25 cellular contexts compared by ENCODE assay signal in the genomic region with DNA sequence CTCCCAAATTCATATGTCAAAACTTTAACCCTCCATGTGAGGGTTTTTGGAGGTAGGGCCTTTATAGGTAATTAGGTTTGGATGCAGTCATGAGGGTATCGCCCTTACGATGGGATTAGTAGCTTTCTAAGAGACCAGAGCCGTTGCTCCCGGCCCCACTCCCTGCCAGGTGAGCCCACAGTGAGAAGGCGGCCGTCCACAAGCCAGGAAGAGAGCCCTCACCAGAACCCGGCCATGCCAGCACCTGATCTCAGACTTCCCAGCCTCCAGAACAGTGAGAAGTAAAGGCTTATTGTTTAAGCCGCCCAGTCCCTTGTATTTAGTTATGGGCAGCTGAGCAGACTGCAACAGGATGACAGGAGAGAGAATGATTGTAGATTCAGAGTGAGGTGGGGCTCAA.
"Had no signal": no experiment of that assay in that cellular context is flagged by ENCODE, and none has a peak within 500 bp of the region (broad histone marks: within the 10 kb centered on the region; RNA-seq: fewer than 3 reads in every experiment).

No MANE protein-coding gene starts in this region.

- H3K4me1 ChIP-seq: ascending aorta, body of pancreas had no signal

- H3K9me3 ChIP-seq: ascending aorta, body of pancreas had no signal

- ATAC-seq: activated naive CD8-positive, alpha-beta T cell treated with anti-CD3 and anti-CD28 coated beads, Interleukin-2, amount 50 U/mL, for 24 hours; activated T-cell treated with anti-CD3 and anti-CD28 coated beads, Interleukin-2, amount 50 U/mL, for 4 hours; activated T-helper 17 cell treated with anti-CD3 and anti-CD28 coated beads, Interleukin-2, amount 50 U/mL, for 72 hours; body of pancreas; T-helper 17 cell had no signal

- FAIRE-seq: bronchial epithelial cell had no signal

- H3K4me3 ChIP-seq: ascending aorta, body of pancreas had no signal

- DNase-seq: activated CD4-positive, alpha-beta memory T cell treated with anti-CD3 and anti-CD28 coated beads for 36 hours; activated CD4-positive, alpha-beta T cell treated with anti-CD3 and anti-CD28 coated beads, Interleukin-2, amount 10 ng/mL, durations not matched to agents 7 days and 5 days; activated CD4-positive, CD25-positive, alpha-beta regulatory T cell; activated CD8-positive, alpha-beta memory T cell treated with anti-CD3 and anti-CD28 coated beads for 24 hours; activated naive CD8-positive, alpha-beta T cell treated with anti-CD3 and anti-CD28 coated beads, Interleukin-2, amount 50 U/mL, for 24 hours; activated T-cell treated with anti-CD3 and anti-CD28 coated beads, Interleukin-2, amount 50 U/mL, for 4 hours; amniotic stem cell; central memory CD4-positive, alpha-beta T cell; Karpas-422; MM.1S; NCI-H1105; NCI-H1436; NCI-H1694 treated with DMSO at 0.1 percent for 48 hours; NCI-H2029 treated with DMSO at 0.1 percent for 48 hours; NCI-H345; NCI-H510A; NCI-H526 treated with DMSO at 0.1 percent for 48 hours; NCI-H82; SIG-M5; T-helper 17 cell; T-helper 9 cell had no signal

- H3K27ac ChIP-seq: ascending aorta, body of pancreas had no signal

- H3K27me3 ChIP-seq: ascending aorta, body of pancreas had no signal
